In the genomic region with DNA sequence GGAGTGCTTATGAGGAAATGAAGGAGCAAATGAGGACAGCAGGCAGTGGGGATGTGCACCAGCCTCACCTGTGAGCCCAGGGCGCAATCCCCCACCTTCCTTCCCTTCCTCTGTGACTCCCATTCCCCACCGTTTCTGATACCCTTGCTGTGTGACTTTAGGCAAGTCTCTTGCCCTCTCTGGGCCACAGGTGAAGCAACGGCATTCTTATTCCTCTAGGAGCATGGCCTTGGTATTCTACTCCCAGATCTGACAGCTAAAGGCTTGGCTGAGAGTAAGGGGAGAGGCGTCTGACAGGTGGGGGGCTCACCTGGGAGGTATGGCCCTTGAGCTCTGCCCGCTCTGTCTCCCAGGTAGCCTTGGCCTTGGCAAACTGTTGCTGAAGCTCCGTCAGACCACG, we compare ENCODE assay signal across 21 cellular contexts.
"Had no signal": no experiment of that assay in that cellular context is flagged by ENCODE, and none has a peak within 500 bp of the region (broad histone marks: within the 10 kb centered on the region; RNA-seq: fewer than 3 reads in every experiment).

No MANE protein-coding gene starts in this region.

- H3K9ac ChIP-seq: neural progenitor cell had no signal

- H3K4me1 ChIP-seq: left ventricle myocardium inferior, neural progenitor cell, uterus had no signal

- DNase-seq: islet precursor cell; left ventricle myocardium inferior; mesendoderm; naive B cell; natural killer cell; nephron progenitor cell; occipital lobe; ovary; stimulated activated CD4-positive, alpha-beta T cell treated with anti-CD3 and anti-CD28 coated beads, Interleukin-12 subunit alpha, Interleukin-12 subunit beta, amount 100 ng/mL, for 4 hours; stimulated activated CD4-positive, alpha-beta T cell treated with anti-CD3 and anti-CD28 coated beads, Interleukin-15, amount 100 ng/mL, for 24 hours; stimulated activated CD4-positive, alpha-beta T cell treated with anti-CD3 and anti-CD28 coated beads, Interleukin-4, amount 100 ng/mL, for 24 hours; stimulated activated naive CD4-positive, alpha-beta T cell; uterus had no signal

- H3K4me2 ChIP-seq: neural progenitor cell had no signal

- H3K9me3 ChIP-seq: left ventricle myocardium inferior, neutrophil, ovary, right atrium auricular region, tibial nerve, uterus had no signal

- H3K4me3 ChIP-seq: left ventricle myocardium inferior, lung, neural progenitor cell, ovary, right atrium auricular region, skin epidermis, tibial nerve, uterus had no signal

- ATAC-seq: natural killer cell; sciatic nerve; stimulated activated effector memory CD8-positive, alpha-beta T cell treated with anti-CD3 and anti-CD28 coated beads, Interleukin-12 subunit alpha, Interleukin-12 subunit beta, amount 100 ng/mL, for 72 hours had no signal

- H2AFZ ChIP-seq: neural progenitor cell had no signal

- H3K36me3 ChIP-seq: neural progenitor cell, neutrophil, ovary, uterus had no signal

- H3K27me3 ChIP-seq: neural progenitor cell, neutrophil, ovary, right atrium auricular region, tibial nerve, uterus had no signal

- H3K27ac ChIP-seq: left ventricle myocardium inferior, neural progenitor cell, neutrophil, ovary, right atrium auricular region, skin epidermis, tibial nerve, uterus had no signal
